Comparison of ENCODE assay signal across 8 cellular contexts in the genomic region with DNA sequence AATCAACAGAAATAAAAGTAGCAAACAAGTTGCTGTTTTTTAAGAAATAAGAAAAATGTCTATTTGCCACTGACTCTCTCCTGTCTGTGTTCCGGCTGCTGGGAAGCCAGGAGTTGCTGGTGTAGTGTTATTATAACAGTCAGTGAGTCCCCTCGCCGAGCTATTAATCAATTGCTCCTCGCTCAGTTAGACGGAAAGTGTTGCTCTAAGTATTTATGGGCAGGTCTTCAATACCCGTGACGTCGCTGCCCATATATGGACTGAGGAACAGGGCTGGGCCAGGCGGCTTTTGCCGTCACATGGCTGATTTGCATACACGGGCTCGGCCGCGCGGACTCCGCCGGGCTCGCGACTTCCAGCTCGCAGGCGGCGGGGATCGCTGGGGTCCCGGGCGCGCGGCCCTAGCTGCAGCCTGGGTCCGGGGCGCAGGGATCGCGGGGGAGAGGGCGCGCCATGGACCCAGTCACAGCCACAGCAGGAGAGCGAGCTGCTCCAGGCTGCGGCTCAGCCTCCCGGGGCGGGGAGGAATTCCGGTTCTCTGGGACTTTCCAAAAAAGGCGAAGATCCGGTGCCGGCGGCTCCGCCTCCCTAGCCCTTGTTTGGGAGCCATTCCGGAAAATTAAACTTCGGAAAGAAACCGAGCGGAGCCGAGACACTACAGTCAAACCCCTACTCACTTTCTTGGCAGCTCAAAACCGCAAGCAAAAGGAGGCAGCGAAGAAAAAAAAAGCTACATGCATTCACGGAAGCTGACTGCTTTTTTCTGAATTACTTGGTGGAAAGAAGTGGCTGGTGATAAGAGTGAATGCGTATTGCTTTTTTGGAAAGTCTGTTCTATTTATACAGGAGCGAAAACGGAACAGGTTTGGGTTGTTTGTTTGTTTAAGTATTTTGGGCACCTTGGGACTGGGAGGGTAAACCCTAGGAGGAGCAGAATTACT. TPM values are rescaled to one million over a fixed set of nuclear protein-coding genes. Genes with fewer than 3 reads are reported as not detected.
DNase-seq lines count a peak whose midpoint lies in the region; ATAC-seq and TF ChIP-seq lines count a peak whose summit lies in the region.

Gene EGR2 (minus strand): TSS at position 188 of the 941 bp plus-strand sequence. CDS start 337 bp downstream, outside the sequence.

- peaks cover 69% of the 10 kb centered on the region for H3K4me1 Mint-ChIP-seq in stimulated activated naive CD8-positive, alpha-beta T cell treated with anti-CD3 and anti-CD28 coated beads, Interleukin-15, amount 100 ng/mL, for 72 hours

- H3K9me3 Mint-ChIP-seq in stimulated activated naive CD8-positive, alpha-beta T cell treated with anti-CD3 and anti-CD28 coated beads, Interleukin-15, amount 100 ng/mL, for 72 hours = no peaks in the 10 kb centered on the region

- H3K27ac ChIP-seq in neural cell (ENCODE audit: low read length) = no peak within 1 kb of the TSS

- no peaks in the 10 kb centered on the region for H3K36me3 ChIP-seq in neural cell (ENCODE audit: insufficient read depth, low read length)

- peak within 1 kb of the TSS; percentile 97 to 98 for H3K27ac Mint-ChIP-seq in stimulated activated naive CD8-positive, alpha-beta T cell treated with anti-CD3 and anti-CD28 coated beads, Interleukin-15, amount 100 ng/mL, for 72 hours

- H3K27me3 Mint-ChIP-seq in stimulated activated naive CD8-positive, alpha-beta T cell treated with anti-CD3 and anti-CD28 coated beads, Interleukin-15, amount 100 ng/mL, for 72 hours = peaks cover 32% of the 10 kb centered on the region

- H3K79me2 ChIP-seq in neural cell (replicated peaks; ENCODE audit: insufficient read depth, low read length) = no peaks in the 10 kb centered on the region

- H3K9me3 ChIP-seq in neural cell (ENCODE audit: low read length) = no peaks in the 10 kb centered on the region

- peak; percentile 93 for DNase-seq in EH (ENCODE audit: low read depth)
- peak; percentile 92 for DNase-seq in GOT3 (lab: John Stamatoyannopoulos, UW)
- peak; percentile 85 for DNase-seq in LNCaP clone FGC (ENCODE audit: low read depth)
- DNase-seq in SIG-M5 (lab: John Stamatoyannopoulos, UW) = peak; percentile 84
- DNase-seq in activated gamma-delta T cell treated with Interleukin-2 at 50 U/mL for 16 hours = peak; percentile 94
- peak; percentile 85 for DNase-seq in fibroblast of the conjunctiva (ENCODE audit: low read depth)
- peak; percentile 95 to 96 for DNase-seq in stimulated activated naive CD8-positive, alpha-beta T cell treated with anti-CD3 and anti-CD28 coated beads, Interleukin-15, amount 100 ng/mL, for 72 hours

- TF ChIP-seq RAD21 in neural cell (conservative IDR thresholded peaks at IDR 0.05) = no peak

- H2AFZ ChIP-seq in neural cell (ENCODE audit: low read depth, low read length) = peak within 1 kb of the TSS; percentile 7

- peaks cover 4% of the 10 kb centered on the region for H3F3A ChIP-seq in neural cell (ENCODE audit: insufficient read depth, low read length, poor library complexity, severe bottlenecking)

- peak within 1 kb of the TSS; percentile 58 for H3K9ac ChIP-seq in neural cell (ENCODE audit: low read length)

- peaks cover 89% of the 10 kb centered on the region for H3K27me3 ChIP-seq in neural cell (ENCODE audit: insufficient read depth, low read depth, low read length)

- H4K20me1 ChIP-seq in neural cell (ENCODE audit: insufficient read depth) = no peaks in the 10 kb centered on the region

- H3K4me3 ChIP-seq in LNCaP clone FGC (ENCODE audit: low read depth, low read length) = peak within 1 kb of the TSS; percentile 66
- peak within 1 kb of the TSS; percentile 80 for H3K4me3 ChIP-seq in neural cell (ENCODE audit: low read length)

- peak within 1 kb of the TSS; percentile 95 for H3K4me2 ChIP-seq in neural cell (ENCODE audit: low read length)

- ATAC-seq in stimulated activated naive CD8-positive, alpha-beta T cell treated with anti-CD3 and anti-CD28 coated beads, Interleukin-15, amount 100 ng/mL, for 72 hours = peak; percentile 78

- H3K9me2 ChIP-seq in neural cell (ENCODE audit: insufficient read depth, low read length) = no peaks in the 10 kb centered on the region

- H3K4me3 Mint-ChIP-seq in stimulated activated naive CD8-positive, alpha-beta T cell treated with anti-CD3 and anti-CD28 coated beads, Interleukin-15, amount 100 ng/mL, for 72 hours = peak within 1 kb of the TSS; percentile 91 to 94

- TF ChIP-seq CTCF in LNCaP clone FGC (IDR thresholded peaks at IDR 0.05; ENCODE audit: control insufficient read depth, extremely low read depth, insufficient read depth) (no peak), neural cell (IDR thresholded peaks at IDR 0.05; ENCODE audit: poor library complexity, severe bottlenecking) (no peak)

- TF ChIP-seq EP300 in neural cell (conservative IDR thresholded peaks at IDR 0.05; ENCODE audit: poor library complexity, severe bottlenecking) = no peak

TF ChIP-seq in neural cell, 6 proteins besides CTCF, POLR2A, EP300 and RAD21:
- TF ChIP-seq MXI1 (conservative IDR thresholded peaks at IDR 0.05; ENCODE audit: poor library complexity, severe bottlenecking) (peak; percentile 54), POLR2AphosphoS5 (IDR thresholded peaks at IDR 0.05) (peak; percentile 26), SMC3 (conservative IDR thresholded peaks at IDR 0.05; ENCODE audit: poor library complexity) (no peak)
TF ChIP-seq in neural cell: peak in this region for 2.

RNA-seq across cellular contexts. Expression of gene EGR2, which starts in this region (rescaled TPM):
- polyA plus RNA-seq in neural cell = 0.46 and 1.7 TPM in 2 replicates
- 0.35 and 0.73 TPM in 2 replicates for polyA minus RNA-seq in neural cell
